In genomic region chr12:78005094-78005492, GRCh38 we compare ENCODE assay signal across 3 cellular contexts.
A peak's percentile ranks its signal among the peaks of the same experiment; 100 is the strongest.
TF ChIP-seq lines count a peak whose summit lies in the region.

No MANE protein-coding gene starts in this region.

TF ChIP-seq in A549, 52 proteins besides CTCF, POLR2A, EP300 and RAD21 (continued from another document):
- TF ChIP-seq REST (IDR thresholded peaks at IDR 0.05) (peak; percentile 71), HMGXB4 (CRISPR knock-in tag; IDR thresholded peaks at IDR 0.05; ENCODE audit: borderline replicate concordance) (no peak)

TF ChIP-seq in HCT116, 20 proteins besides CTCF, POLR2A, EP300 and RAD21 (continued from another document):
- TF ChIP-seq REST (IDR thresholded peaks at IDR 0.05; ENCODE audit: low read depth) (peak; percentile 31), SRF (IDR thresholded peaks at IDR 0.05; ENCODE audit: low read depth) (no peak), FOSL1 (IDR thresholded peaks at IDR 0.05; ENCODE audit: low read depth) (no peak), JUND (IDR thresholded peaks at IDR 0.05) (no peak), ZBTB33 (IDR thresholded peaks at IDR 0.05; ENCODE audit: extremely low read depth, insufficient replicate concordance, low read length) (no peak), ZNF274 (IDR thresholded peaks at IDR 0.05; ENCODE audit: low read depth, low read length) (no peak)

TF ChIP-seq in GM12878, 131 proteins besides CTCF, POLR2A, EP300 and RAD21 (continued from another document):
- TF ChIP-seq REST (IDR thresholded peaks at IDR 0.05; ENCODE audit: low read depth, low read length) (peak; percentile 59), ETV6 (conservative IDR thresholded peaks at IDR 0.05 in 1 of 2, IDR thresholded peaks at IDR 0.05 in 1 of 2; ENCODE audit: borderline replicate concordance in 1 of 2, low read depth in 1 of 2) (no peak)
TF ChIP-seq in GM12878: peak in this region for 1.
